ENCODE assay signal across 1 cellular context in the genomic region with DNA sequence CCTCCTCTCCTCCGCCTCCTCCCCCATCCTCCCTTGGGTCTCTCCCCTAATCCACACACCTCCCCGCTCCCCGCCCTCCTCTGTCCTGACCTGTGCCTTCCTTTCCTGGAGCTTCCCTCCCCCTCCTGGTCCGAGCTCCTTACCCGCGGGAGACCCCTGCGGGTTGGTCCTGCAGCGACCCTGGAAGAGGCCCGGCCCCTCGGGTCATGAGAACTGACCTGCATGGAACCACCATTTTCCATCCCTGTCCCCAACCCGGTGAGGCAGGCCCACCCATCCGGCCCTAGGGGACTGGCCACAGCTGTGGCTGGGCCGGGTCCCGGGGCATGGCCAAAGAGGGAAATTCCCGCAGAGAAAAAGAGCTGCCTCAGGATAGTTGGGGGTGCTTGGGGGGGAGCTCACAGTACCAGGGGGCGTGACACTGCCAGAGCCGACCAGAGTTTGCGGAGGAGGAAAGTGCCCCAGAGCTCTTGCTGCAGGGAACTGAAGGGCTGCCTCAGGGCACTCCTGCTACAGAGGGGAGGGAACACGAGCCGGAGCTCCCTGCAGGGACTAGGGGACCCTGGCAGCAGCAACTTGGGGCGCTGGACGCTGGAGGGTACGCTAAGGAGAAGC.
TF ChIP-seq lines count a peak whose summit lies in the region.

No MANE protein-coding gene starts in this region.

TF ChIP-seq in HepG2, 621 proteins besides CTCF, POLR2A, EP300 and RAD21 (continued from another document):
- TF ChIP-seq, protein P1, sequence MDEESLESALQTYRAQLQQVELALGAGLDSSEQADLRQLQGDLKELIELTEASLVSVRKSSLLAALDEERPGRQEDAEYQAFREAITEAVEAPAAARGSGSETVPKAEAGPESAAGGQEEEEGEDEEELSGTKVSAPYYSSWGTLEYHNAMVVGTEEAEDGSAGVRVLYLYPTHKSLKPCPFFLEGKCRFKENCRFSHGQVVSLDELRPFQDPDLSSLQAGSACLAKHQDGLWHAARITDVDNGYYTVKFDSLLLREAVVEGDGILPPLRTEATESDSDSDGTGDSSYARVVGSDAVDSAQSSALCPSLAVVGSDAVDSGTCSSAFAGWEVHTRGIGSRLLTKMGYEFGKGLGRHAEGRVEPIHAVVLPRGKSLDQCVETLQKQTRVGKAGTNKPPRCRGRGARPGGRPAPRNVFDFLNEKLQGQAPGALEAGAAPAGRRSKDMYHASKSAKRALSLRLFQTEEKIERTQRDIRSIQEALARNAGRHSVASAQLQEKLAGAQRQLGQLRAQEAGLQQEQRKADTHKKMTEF (CRISPR knock-in tag; IDR thresholded peaks at IDR 0.05) = no peak
TF ChIP-seq in HepG2: peak in this region for 150.
